27 cellular contexts compared by ENCODE assay signal in the genomic region with DNA sequence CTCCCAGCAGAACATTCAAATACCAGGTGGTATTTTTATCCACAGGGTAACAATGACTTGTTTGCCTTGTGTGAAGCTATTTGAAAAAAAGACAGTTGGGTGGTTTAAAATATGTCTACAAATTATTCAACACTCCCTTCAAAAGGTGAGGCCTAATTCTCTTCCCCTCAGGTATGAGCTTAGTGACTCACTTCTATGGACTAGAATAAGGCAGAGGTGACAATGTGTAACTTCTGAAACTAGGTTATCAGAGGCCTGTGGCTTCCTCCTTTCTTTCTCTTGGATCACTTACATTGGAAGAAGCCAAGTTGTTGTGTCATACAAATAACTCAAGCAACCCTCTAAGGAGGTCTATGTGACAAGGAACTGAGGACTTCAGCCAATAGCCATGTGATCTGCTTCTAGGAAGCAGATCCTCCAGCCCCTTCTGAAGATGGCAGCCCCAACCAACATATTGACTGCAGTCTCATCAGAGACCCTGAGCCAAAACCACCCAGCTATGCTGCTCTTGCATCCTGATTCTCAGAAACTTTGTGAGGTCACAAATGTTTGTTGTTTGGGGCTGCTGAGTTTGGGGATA.
"Had no signal": no experiment of that assay in that cellular context is flagged by ENCODE, and none has a peak within 500 bp of the region (broad histone marks: within the 10 kb centered on the region; RNA-seq: fewer than 3 reads in every experiment).

No MANE protein-coding gene starts in this region.

- H3K4me3 ChIP-seq: body of pancreas, cardiac muscle cell, hepatocyte, right lobe of liver, tibial nerve had no signal

- H3K4me1 ChIP-seq: body of pancreas, parathyroid adenoma, right lobe of liver, tibial nerve had no signal

- H3K27ac ChIP-seq: body of pancreas, cardiac muscle cell, hepatocyte, neutrophil, parathyroid adenoma, right lobe of liver, tibial nerve, VCaP had no signal

- H3K4me2 ChIP-seq: hepatocyte had no signal

- ATAC-seq: activated CD4-positive, CD25-positive, alpha-beta regulatory T cell treated with anti-CD3 and anti-CD28 coated beads, Interleukin-2, amount 50 U/mL, for 24 hours; activated T-cell treated with anti-CD3 and anti-CD28 coated beads, Interleukin-2, amount 50 U/mL, for 72 hours; body of pancreas; natural killer cell treated with Interleukin-12 subunit alpha and Interleukin-12 subunit beta and Interleukin-15 and Interleukin-18, amount 100 ng/mL, for 72 hours; right lobe of liver; stimulated activated effector memory CD8-positive, alpha-beta T cell treated with anti-CD3 and anti-CD28 coated beads, Interleukin-12 subunit alpha, Interleukin-12 subunit beta, amount 100 ng/mL, for 72 hours; stimulated activated naive CD8-positive, alpha-beta T cell treated with anti-CD3 and anti-CD28 coated beads, Interleukin-15, amount 100 ng/mL, for 72 hours; T-helper 17 cell had no signal

- H3K9me3 ChIP-seq: body of pancreas, neutrophil, right lobe of liver had no signal

- FAIRE-seq: small intestine, urothelium cell line had no signal

- DNase-seq: activated CD4-positive, alpha-beta memory T cell treated with anti-CD3 and anti-CD28 coated beads, Interleukin-2, amount 10 ng/mL, durations not matched to agents 7 days and 5 days; activated CD4-positive, alpha-beta T cell treated with anti-CD3 and anti-CD28 coated beads, Interleukin-2, amount 10 ng/mL, durations not matched to agents 24 days and 14 days; activated effector memory CD4-positive, alpha-beta T cell treated with anti-CD3 and anti-CD28 coated beads, Interleukin-2, amount 50 U/mL, for 16 hours; activated naive CD4-positive, alpha-beta T cell treated with anti-CD3 and anti-CD28 coated beads, Interleukin-2, amount 10 ng/mL, durations not matched to agents 7 days and 5 days; activated T-cell treated with anti-CD3 and anti-CD28 coated beads, Interleukin-2, amount 50 U/mL, for 72 hours; body of pancreas; effector CD8-positive, alpha-beta T cell; erythroblast; foreskin melanocyte; glutamatergic neuron; immature natural killer cell; midbrain; right lobe of liver; small intestine; stimulated activated CD4-positive, alpha-beta T cell treated with anti-CD3 and anti-CD28 coated beads, Interleukin-2, amount 100 ng/mL, for 24 hours; stimulated activated naive CD8-positive, alpha-beta T cell treated with anti-CD3 and anti-CD28 coated beads, Interleukin-15, amount 100 ng/mL, for 72 hours; T-helper 17 cell had no signal

- H3K27me3 ChIP-seq: body of pancreas, cardiac muscle cell, hepatocyte, neutrophil, right lobe of liver, tibial nerve had no signal
